Comparison of ENCODE assay signal across 10 cellular contexts in the genomic region with DNA sequence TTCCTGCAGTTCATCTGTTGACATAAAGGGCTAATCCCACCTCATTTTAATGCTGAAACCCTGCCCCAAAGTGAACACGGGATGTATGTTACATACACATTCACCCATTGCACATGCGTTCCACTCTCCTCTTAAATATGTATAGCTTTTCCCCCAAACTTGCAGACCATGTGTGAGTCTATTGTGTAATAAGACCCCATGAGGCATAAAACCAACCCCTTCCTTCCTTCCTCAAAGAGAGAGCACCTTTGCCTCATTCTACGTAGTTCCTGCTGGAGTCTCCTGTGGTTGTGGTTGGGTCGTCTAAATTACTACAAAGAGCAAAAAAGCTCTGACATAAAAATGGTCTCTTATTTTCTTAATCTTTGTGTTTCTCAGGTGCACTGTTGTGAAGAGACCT.
DNase-seq lines count a peak whose midpoint lies in the region; TF ChIP-seq lines count a peak whose summit lies in the region.
"Had no signal": no experiment of that assay in that cellular context is flagged by ENCODE, and none has a peak within 500 bp of the region (broad histone marks: within the 10 kb centered on the region; RNA-seq: fewer than 3 reads in every experiment).

No MANE protein-coding gene starts in this region.

- no peak overlapping the region for H2AK5ac ChIP-seq in neuronal stem cell (ENCODE audit: low read depth, low read length)

- H3K27ac Mint-ChIP-seq in nephron progenitor cell, result no peak overlapping the region

- peak overlapping the region; percentile 26 for H2AFZ ChIP-seq in neuronal stem cell (ENCODE audit: low read length)

- H3K4me2 ChIP-seq in neuronal stem cell (ENCODE audit: insufficient read depth, low read length, poor library complexity, severe bottlenecking), result no peak overlapping the region

- intact Hi-C loops in colonic mucosa (cut with DNase I), result no loop called here

- H3K9ac ChIP-seq in colonic mucosa (ENCODE audit: low read depth in 2 of 2, low read length in 2 of 2) (no peak overlapping the region), neuronal stem cell (ENCODE audit: low read depth, low read length, poor library complexity) (no peak overlapping the region)

- no peak overlapping the region for H3K14ac ChIP-seq in neuronal stem cell (ENCODE audit: low read length)

- no peak overlapping the region for H2BK120ac ChIP-seq in neuronal stem cell (ENCODE audit: low read depth, low read length)

- H3K36me3 ChIP-seq in colonic mucosa (no peaks in the 10 kb centered on the region), neuronal stem cell (replicated peaks in 1 of 2; ENCODE audit: control insufficient read depth in 2 of 2, insufficient read depth in 2 of 2, low read length in 2 of 2) (no peaks in the 10 kb centered on the region)

- H3K27me3 Mint-ChIP-seq in nephron progenitor cell (ENCODE audit: low read depth, poor library complexity), result no peaks in the 10 kb centered on the region

- peaks cover 11% of the 10 kb centered on the region for H3K9me3 Mint-ChIP-seq in nephron progenitor cell

- H3K79me1 ChIP-seq in neuronal stem cell (ENCODE audit: low read depth, low read length), result no peaks in the 10 kb centered on the region

- no peak for TF ChIP-seq CTCF in NB4 (IDR thresholded peaks at IDR 0.05; ENCODE audit: low read depth, low read length)
- no peak for TF ChIP-seq CTCF in colonic mucosa (IDR thresholded peaks at IDR 0.05)
- TF ChIP-seq CTCF in nephron progenitor cell (IDR thresholded peaks at IDR 0.05), result no peak

- H3K27ac ChIP-seq in colonic mucosa, result peak overlapping the region; percentile 51
- H3K27ac ChIP-seq in neuronal stem cell (replicated peaks; ENCODE audit: low read length), result no peak overlapping the region

- no peak overlapping the region for H3K4me3 Mint-ChIP-seq in nephron progenitor cell

- no peak for TF ChIP-seq POLR2A in NB4 (IDR thresholded peaks at IDR 0.05; ENCODE audit: extremely low read depth, insufficient read length)

- H3K4me1 ChIP-seq in colonic mucosa (peaks cover 11% of the 10 kb centered on the region), neuronal stem cell (ENCODE audit: control insufficient read depth in 2 of 2, insufficient read depth in 1 of 2, low read depth in 1 of 2, low read length in 2 of 2) (peaks cover 2 to 6% of the 10 kb centered on the region in 2 donors)

- no peak overlapping the region for H4K8ac ChIP-seq in neuronal stem cell (ENCODE audit: low read depth, low read length)

- DNase-seq in CD1c-positive myeloid dendritic cell (ENCODE audit: extremely low spot score) (peak; percentile 64), NB4 (ENCODE audit: low read depth) (peak; percentile 87), colonic mucosa (no peak), neuronal stem cell (ENCODE audit: low spot score) (no peak), NCI-H524 (lab: John Stamatoyannopoulos, UW) (no peak), nephron progenitor cell (no peak), NCI-H748 (lab: John Stamatoyannopoulos, UW; ENCODE audit: unreplicated experiment) (no peak), dedifferentiated amniotic fluid mesenchymal stem cell (ENCODE audit: extremely low spot score) (no peak)
- DNase-seq: activated CD8-positive, alpha-beta memory T cell treated with anti-CD3 and anti-CD28 coated beads for 24 hours; NCI-H1436 treated with DMSO at 0.1 percent for 48 hours had no signal

- no peak overlapping the region for H2BK5ac ChIP-seq in neuronal stem cell (ENCODE audit: low read length)

- peaks cover 7% of the 10 kb centered on the region for H3K36me3 Mint-ChIP-seq in nephron progenitor cell (ENCODE audit: low read depth)

- no peak overlapping the region for H2BK15ac ChIP-seq in neuronal stem cell (ENCODE audit: low read length)

- no peaks in the 10 kb centered on the region for H3K9me3 ChIP-seq in colonic mucosa
- peaks cover 5 to 7% of the 10 kb centered on the region in 2 donors for H3K9me3 ChIP-seq in neuronal stem cell (replicated peaks in 1 of 2; ENCODE audit: control insufficient read depth in 2 of 2, insufficient read depth in 1 of 2, low read depth in 1 of 2, low read length in 2 of 2)

- H2BK12ac ChIP-seq in neuronal stem cell (ENCODE audit: low read length), result no peak overlapping the region

- H3K18ac ChIP-seq in neuronal stem cell (ENCODE audit: low read length), result no peak overlapping the region

- H3K4ac ChIP-seq in neuronal stem cell (ENCODE audit: low read length), result no peak overlapping the region

- no peak overlapping the region for H4K91ac ChIP-seq in neuronal stem cell (ENCODE audit: low read depth, low read length, poor library complexity)

- H3K4me3 ChIP-seq in NB4 (ENCODE audit: low read depth, low read length) (peak overlapping the region; percentile 50), colonic mucosa (no peak overlapping the region), neuronal stem cell (ENCODE audit: low read length in 2 of 2) (no peak overlapping the region)

- WGBS in neuronal stem cell (ENCODE audit: extremely low coverage in 2 of 2, insufficient read length in 2 of 2, insufficient replicate concordance in 1 of 2), 2 donors, result no CpG with 5 or more reads among the region's 4 CpGs

- H3K27me3 ChIP-seq in colonic mucosa (no peaks in the 10 kb centered on the region), neuronal stem cell (ENCODE audit: control insufficient read depth in 3 of 3, insufficient read depth in 3 of 3, low read depth in 1 of 3, low read length in 3 of 3) (no peaks in the 10 kb centered on the region)

- H3K23ac ChIP-seq in neuronal stem cell (ENCODE audit: low read depth, low read length, poor library complexity), result no peak overlapping the region

- H3K4me1 Mint-ChIP-seq in nephron progenitor cell, result peaks cover 30% of the 10 kb centered on the region

Comparison
In these comparisons a context has a peak if more than half of its experiments do, and no peak if none do; other contexts are left out.
1. DNase-seq: peak in CD1c-positive myeloid dendritic cell (single experiment) and NB4 (single experiment); none in colonic mucosa (single experiment), neuronal stem cell (single experiment), NCI-H524 (0 of 2), nephron progenitor cell (single experiment), NCI-H748 (single experiment) and dedifferentiated amniotic fluid mesenchymal stem cell (single experiment).